26 cellular contexts compared by ENCODE assay signal in genomic region chr7:40099837-40100236, GRCh38. TPM values are rescaled to one million over a fixed set of nuclear protein-coding genes. Genes with fewer than 3 reads are reported as not detected.
"Had no signal": no experiment of that assay in that cellular context is flagged by ENCODE, and none has a peak within 500 bp of the region (broad histone marks: within the 10 kb centered on the region; RNA-seq: fewer than 3 reads in every experiment).

No MANE protein-coding gene starts in this region.

- H3K4me1 Mint-ChIP-seq: stimulated activated naive CD8-positive, alpha-beta T cell treated with anti-CD3 and anti-CD28 coated beads, Interleukin-15, amount 100 ng/mL, for 72 hours had no signal

- H3K4me3 Mint-ChIP-seq: dendritic cell treated with granulocyte-macrophage colony-stimulating factor and Interleukin-4, amounts not matched to agents 40 ng/mL and 50 ng/mL, for 4 days; endodermal cell; natural killer cell; stimulated activated naive CD8-positive, alpha-beta T cell treated with anti-CD3 and anti-CD28 coated beads, Interleukin-15, amount 100 ng/mL, for 72 hours had no signal

- H3K9me3 ChIP-seq: gastrocnemius medialis, lower lobe of right lung, pancreas, suprapubic skin, transverse colon, vagina had no signal

- H3K4me1 ChIP-seq: lower lobe of right lung, transverse colon had no signal

- H3K9me3 Mint-ChIP-seq: dendritic cell treated with granulocyte-macrophage colony-stimulating factor and Interleukin-4, amounts not matched to agents 40 ng/mL and 50 ng/mL, for 4 days; endodermal cell; natural killer cell; stimulated activated naive CD8-positive, alpha-beta T cell treated with anti-CD3 and anti-CD28 coated beads, Interleukin-15, amount 100 ng/mL, for 72 hours had no signal

- H3K27me3 Mint-ChIP-seq: dendritic cell treated with granulocyte-macrophage colony-stimulating factor and Interleukin-4, amounts not matched to agents 40 ng/mL and 50 ng/mL, for 4 days; stimulated activated naive CD8-positive, alpha-beta T cell treated with anti-CD3 and anti-CD28 coated beads, Interleukin-15, amount 100 ng/mL, for 72 hours had no signal

- FAIRE-seq: keratinocyte had no signal

- H3K4me2 ChIP-seq: smooth muscle cell had no signal

- H3K27ac ChIP-seq: epithelial cell of prostate, gastrocnemius medialis, lower lobe of right lung, pancreas, suprapubic skin, transverse colon, vagina had no signal

- H3K4me3 ChIP-seq: gastrocnemius medialis, lower lobe of right lung, pancreas, smooth muscle cell, suprapubic skin, transverse colon, vagina had no signal

- ATAC-seq: esophagus mucosa; gastrocnemius medialis; left ventricle myocardium superior; lower lobe of right lung; natural killer cell; pancreas; sciatic nerve; stimulated activated naive CD8-positive, alpha-beta T cell treated with anti-CD3 and anti-CD28 coated beads, Interleukin-15, amount 100 ng/mL, for 72 hours had no signal

- H3K36me3 Mint-ChIP-seq: natural killer cell had no signal

- DNase-seq: effector CD8-positive, alpha-beta T cell; endodermal cell; foreskin fibroblast; gastrocnemius medialis; head of caudate nucleus; left ventricle myocardium superior; lower lobe of right lung; natural killer cell; occipital lobe; pancreas; stimulated activated CD4-positive, alpha-beta T cell treated with anti-CD3 and anti-CD28 coated beads, Interleukin-12 subunit alpha, Interleukin-12 subunit beta, amount 100 ng/mL, for 4 hours; stimulated activated CD4-positive, alpha-beta T cell treated with anti-CD3 and anti-CD28 coated beads, Interleukin-1b, Interleukin-23, amount 100 ng/mL, for 48 hours; stimulated activated CD4-positive, alpha-beta T cell treated with anti-CD3 and anti-CD28 coated beads, Interleukin-4, amount 100 ng/mL, for 1 hour; stimulated activated CD8-positive, alpha-beta memory T cell treated with anti-CD3 and anti-CD28 coated beads, Interleukin-4, amount 100 ng/mL, for 48 hours; stimulated activated naive CD4-positive, alpha-beta T cell; stimulated activated naive CD8-positive, alpha-beta T cell treated with anti-CD3 and anti-CD28 coated beads, Interleukin-15, amount 100 ng/mL, for 72 hours; transverse colon had no signal

- H3K27ac Mint-ChIP-seq: dendritic cell treated with granulocyte-macrophage colony-stimulating factor and Interleukin-4, amounts not matched to agents 40 ng/mL and 50 ng/mL, for 4 days; endodermal cell; stimulated activated naive CD8-positive, alpha-beta T cell treated with anti-CD3 and anti-CD28 coated beads, Interleukin-15, amount 100 ng/mL, for 72 hours had no signal

- H3K27me3 ChIP-seq: gastrocnemius medialis, pancreas, suprapubic skin, transverse colon, vagina had no signal

RNA-seq across cellular contexts. Expression of gene SUGCT, which starts 35.0 kb away (rescaled TPM):
- polyA plus RNA-seq: neural cell had no signal
